3 cellular contexts compared by ENCODE assay signal in the genomic region with DNA sequence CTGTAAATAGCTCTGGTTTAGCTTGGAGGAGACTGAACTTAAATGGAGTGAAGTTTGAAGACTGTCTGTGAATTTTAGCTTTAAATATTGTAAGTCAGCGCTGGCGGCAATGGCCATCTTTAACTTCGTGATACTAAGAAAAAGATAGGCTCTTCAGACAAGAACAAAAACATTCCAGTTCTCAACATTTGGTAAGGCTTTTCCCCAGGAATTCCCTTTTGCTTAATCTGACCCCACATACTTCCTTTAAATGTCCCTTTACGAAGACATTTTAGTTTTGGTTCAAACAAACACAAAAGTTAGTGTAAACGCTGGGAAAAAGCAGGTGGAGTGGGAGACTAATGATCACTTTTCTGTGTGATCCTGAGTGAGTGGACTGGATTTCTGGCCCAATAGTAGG.
TF ChIP-seq lines count a peak whose summit lies in the region.

No MANE protein-coding gene starts in this region.

TF ChIP-seq in SK-N-SH, 30 proteins besides CTCF, POLR2A, EP300 and RAD21 (continued from another document):
- TF ChIP-seq, protein P1, sequence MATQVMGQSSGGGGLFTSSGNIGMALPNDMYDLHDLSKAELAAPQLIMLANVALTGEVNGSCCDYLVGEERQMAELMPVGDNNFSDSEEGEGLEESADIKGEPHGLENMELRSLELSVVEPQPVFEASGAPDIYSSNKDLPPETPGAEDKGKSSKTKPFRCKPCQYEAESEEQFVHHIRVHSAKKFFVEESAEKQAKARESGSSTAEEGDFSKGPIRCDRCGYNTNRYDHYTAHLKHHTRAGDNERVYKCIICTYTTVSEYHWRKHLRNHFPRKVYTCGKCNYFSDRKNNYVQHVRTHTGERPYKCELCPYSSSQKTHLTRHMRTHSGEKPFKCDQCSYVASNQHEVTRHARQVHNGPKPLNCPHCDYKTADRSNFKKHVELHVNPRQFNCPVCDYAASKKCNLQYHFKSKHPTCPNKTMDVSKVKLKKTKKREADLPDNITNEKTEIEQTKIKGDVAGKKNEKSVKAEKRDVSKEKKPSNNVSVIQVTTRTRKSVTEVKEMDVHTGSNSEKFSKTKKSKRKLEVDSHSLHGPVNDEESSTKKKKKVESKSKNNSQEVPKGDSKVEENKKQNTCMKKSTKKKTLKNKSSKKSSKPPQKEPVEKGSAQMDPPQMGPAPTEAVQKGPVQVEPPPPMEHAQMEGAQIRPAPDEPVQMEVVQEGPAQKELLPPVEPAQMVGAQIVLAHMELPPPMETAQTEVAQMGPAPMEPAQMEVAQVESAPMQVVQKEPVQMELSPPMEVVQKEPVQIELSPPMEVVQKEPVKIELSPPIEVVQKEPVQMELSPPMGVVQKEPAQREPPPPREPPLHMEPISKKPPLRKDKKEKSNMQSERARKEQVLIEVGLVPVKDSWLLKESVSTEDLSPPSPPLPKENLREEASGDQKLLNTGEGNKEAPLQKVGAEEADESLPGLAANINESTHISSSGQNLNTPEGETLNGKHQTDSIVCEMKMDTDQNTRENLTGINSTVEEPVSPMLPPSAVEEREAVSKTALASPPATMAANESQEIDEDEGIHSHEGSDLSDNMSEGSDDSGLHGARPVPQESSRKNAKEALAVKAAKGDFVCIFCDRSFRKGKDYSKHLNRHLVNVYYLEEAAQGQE (IDR thresholded peaks at IDR 0.05; ENCODE audit: low read depth, low read length) = no peak
- TF ChIP-seq EZH2phosphoT487 (IDR thresholded peaks at IDR 0.05; ENCODE audit: borderline replicate concordance, low read depth) = no peak
- TF ChIP-seq, protein P2, sequence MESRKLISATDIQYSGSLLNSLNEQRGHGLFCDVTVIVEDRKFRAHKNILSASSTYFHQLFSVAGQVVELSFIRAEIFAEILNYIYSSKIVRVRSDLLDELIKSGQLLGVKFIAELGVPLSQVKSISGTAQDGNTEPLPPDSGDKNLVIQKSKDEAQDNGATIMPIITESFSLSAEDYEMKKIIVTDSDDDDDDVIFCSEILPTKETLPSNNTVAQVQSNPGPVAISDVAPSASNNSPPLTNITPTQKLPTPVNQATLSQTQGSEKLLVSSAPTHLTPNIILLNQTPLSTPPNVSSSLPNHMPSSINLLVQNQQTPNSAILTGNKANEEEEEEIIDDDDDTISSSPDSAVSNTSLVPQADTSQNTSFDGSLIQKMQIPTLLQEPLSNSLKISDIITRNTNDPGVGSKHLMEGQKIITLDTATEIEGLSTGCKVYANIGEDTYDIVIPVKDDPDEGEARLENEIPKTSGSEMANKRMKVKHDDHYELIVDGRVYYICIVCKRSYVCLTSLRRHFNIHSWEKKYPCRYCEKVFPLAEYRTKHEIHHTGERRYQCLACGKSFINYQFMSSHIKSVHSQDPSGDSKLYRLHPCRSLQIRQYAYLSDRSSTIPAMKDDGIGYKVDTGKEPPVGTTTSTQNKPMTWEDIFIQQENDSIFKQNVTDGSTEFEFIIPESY (IDR thresholded peaks at IDR 0.05; ENCODE audit: borderline replicate concordance, low read depth) = no peak

TF ChIP-seq in SK-N-SH treated with all-trans-retinoic acid at 6 μM for 48 hours, 23 proteins besides CTCF, POLR2A, EP300 and RAD21 (continued from another document):
- TF ChIP-seq TCF4 (CRISPR knock-in tag; IDR thresholded peaks at IDR 0.05; ENCODE audit: borderline replicate concordance) = no peak
- TF ChIP-seq BACH2 (CRISPR knock-in tag; IDR thresholded peaks at IDR 0.05; ENCODE audit: borderline replicate concordance) = no peak
- TF ChIP-seq ARNTL (CRISPR knock-in tag; IDR thresholded peaks at IDR 0.05; ENCODE audit: borderline replicate concordance, low read depth) = no peak
- no peak for TF ChIP-seq ZFP3 (CRISPR knock-in tag; IDR thresholded peaks at IDR 0.05)
- no peak for TF ChIP-seq RARB (CRISPR knock-in tag; IDR thresholded peaks at IDR 0.05)
- no peak for TF ChIP-seq ZNF565 (CRISPR knock-in tag; conservative IDR thresholded peaks at IDR 0.05; ENCODE audit: low read depth)
- TF ChIP-seq, protein P3, sequence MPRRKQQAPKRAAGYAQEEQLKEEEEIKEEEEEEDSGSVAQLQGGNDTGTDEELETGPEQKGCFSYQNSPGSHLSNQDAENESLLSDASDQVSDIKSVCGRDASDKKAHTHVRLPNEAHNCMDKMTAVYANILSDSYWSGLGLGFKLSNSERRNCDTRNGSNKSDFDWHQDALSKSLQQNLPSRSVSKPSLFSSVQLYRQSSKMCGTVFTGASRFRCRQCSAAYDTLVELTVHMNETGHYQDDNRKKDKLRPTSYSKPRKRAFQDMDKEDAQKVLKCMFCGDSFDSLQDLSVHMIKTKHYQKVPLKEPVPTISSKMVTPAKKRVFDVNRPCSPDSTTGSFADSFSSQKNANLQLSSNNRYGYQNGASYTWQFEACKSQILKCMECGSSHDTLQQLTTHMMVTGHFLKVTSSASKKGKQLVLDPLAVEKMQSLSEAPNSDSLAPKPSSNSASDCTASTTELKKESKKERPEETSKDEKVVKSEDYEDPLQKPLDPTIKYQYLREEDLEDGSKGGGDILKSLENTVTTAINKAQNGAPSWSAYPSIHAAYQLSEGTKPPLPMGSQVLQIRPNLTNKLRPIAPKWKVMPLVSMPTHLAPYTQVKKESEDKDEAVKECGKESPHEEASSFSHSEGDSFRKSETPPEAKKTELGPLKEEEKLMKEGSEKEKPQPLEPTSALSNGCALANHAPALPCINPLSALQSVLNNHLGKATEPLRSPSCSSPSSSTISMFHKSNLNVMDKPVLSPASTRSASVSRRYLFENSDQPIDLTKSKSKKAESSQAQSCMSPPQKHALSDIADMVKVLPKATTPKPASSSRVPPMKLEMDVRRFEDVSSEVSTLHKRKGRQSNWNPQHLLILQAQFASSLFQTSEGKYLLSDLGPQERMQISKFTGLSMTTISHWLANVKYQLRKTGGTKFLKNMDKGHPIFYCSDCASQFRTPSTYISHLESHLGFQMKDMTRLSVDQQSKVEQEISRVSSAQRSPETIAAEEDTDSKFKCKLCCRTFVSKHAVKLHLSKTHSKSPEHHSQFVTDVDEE (CRISPR knock-in tag; IDR thresholded peaks at IDR 0.05) = no peak
- TF ChIP-seq PPARA (CRISPR knock-in tag; IDR thresholded peaks at IDR 0.05; ENCODE audit: borderline replicate concordance) = no peak
- no peak for TF ChIP-seq GLIS3 (CRISPR knock-in tag; IDR thresholded peaks at IDR 0.05)
- TF ChIP-seq, protein P4, sequence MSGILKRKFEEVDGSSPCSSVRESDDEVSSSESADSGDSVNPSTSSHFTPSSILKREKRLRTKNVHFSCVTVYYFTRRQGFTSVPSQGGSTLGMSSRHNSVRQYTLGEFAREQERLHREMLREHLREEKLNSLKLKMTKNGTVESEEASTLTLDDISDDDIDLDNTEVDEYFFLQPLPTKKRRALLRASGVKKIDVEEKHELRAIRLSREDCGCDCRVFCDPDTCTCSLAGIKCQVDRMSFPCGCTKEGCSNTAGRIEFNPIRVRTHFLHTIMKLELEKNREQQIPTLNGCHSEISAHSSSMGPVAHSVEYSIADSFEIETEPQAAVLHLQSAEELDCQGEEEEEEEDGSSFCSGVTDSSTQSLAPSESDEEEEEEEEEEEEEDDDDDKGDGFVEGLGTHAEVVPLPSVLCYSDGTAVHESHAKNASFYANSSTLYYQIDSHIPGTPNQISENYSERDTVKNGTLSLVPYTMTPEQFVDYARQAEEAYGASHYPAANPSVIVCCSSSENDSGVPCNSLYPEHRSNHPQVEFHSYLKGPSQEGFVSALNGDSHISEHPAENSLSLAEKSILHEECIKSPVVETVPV (CRISPR knock-in tag; IDR thresholded peaks at IDR 0.05) = no peak
- TF ChIP-seq CSDC2 (CRISPR knock-in tag; IDR thresholded peaks at IDR 0.05) = no peak
- no peak for TF ChIP-seq ZNF8 (CRISPR knock-in tag; IDR thresholded peaks at IDR 0.05)

TF ChIP-seq in WTC11, 78 proteins besides CTCF, POLR2A, EP300 and RAD21 (continued from another document):
- TF ChIP-seq CREM (CRISPR knock-in tag; IDR thresholded peaks at IDR 0.05) (no peak), FOXJ3 (CRISPR knock-in tag; IDR thresholded peaks at IDR 0.05; ENCODE audit: borderline replicate concordance) (no peak), E2F5 (CRISPR knock-in tag; IDR thresholded peaks at IDR 0.05) (no peak), ZNF317 (CRISPR knock-in tag; IDR thresholded peaks at IDR 0.05; ENCODE audit: borderline replicate concordance, low read depth) (no peak), ZNF416 (CRISPR knock-in tag; IDR thresholded peaks at IDR 0.05) (no peak), JAZF1 (CRISPR knock-in tag; IDR thresholded peaks at IDR 0.05) (no peak), MXD4 (CRISPR knock-in tag; IDR thresholded peaks at IDR 0.05; ENCODE audit: borderline replicate concordance) (no peak), NFYB (CRISPR knock-in tag; conservative IDR thresholded peaks at IDR 0.05; ENCODE audit: low read depth) (no peak), GABPB1 (CRISPR knock-in tag; IDR thresholded peaks at IDR 0.05) (no peak), IRF1 (CRISPR knock-in tag; IDR thresholded peaks at IDR 0.05) (no peak), ZNF138 (CRISPR knock-in tag; conservative IDR thresholded peaks at IDR 0.05) (no peak), NR3C1 (CRISPR knock-in tag; conservative IDR thresholded peaks at IDR 0.05; ENCODE audit: low read depth) (no peak)
